In genomic region chr4:53118676-53119075, GRCh38 we compare ENCODE assay signal across 21 cellular contexts.
DNase-seq lines count a peak whose midpoint lies in the region; ATAC-seq, FAIRE-seq and TF ChIP-seq lines count a peak whose summit lies in the region.
"Had no signal": no experiment of that assay in that cellular context is flagged by ENCODE, and none has a peak within 500 bp of the region (broad histone marks: within the 10 kb centered on the region; RNA-seq: fewer than 3 reads in every experiment).

No MANE protein-coding gene starts in this region.

- in situ Hi-C loops in HepG2 (cut with HindIII; ENCODE audit: extremely low pct_ligation_motif_present, low pct_unique_long_range_greater_than_20kb): no loop called here

- no peaks in the 10 kb centered on the region for H3K9me3 ChIP-seq in HepG2 (ENCODE audit: low read length)
- H3K9me3 ChIP-seq: SJSA1 had no signal

- no peaks in the 10 kb centered on the region for H3K27me3 Mint-ChIP-seq in activated T-helper 1 cell treated with anti-CD3 and anti-CD28 coated beads, Interleukin-12 subunit alpha, Interleukin-12 subunit beta, Interleukin-2, Interleukin-4 antibody, amounts not matched to agents 30 ng/mL and 10 ng/mL and 1 ng/mL, durations not matched to agents 14 hours and 24 hours and 36 hours (ENCODE audit: insufficient read depth)
- no peaks in the 10 kb centered on the region for H3K27me3 Mint-ChIP-seq in nephron (ENCODE audit: low read depth)
- H3K27me3 Mint-ChIP-seq in stimulated activated naive B cell treated with anti-CD40 and anti-IgM and Interleukin-4, amounts not matched to agents 10 μg/mL and 1 μg/mL and 100 μg/mL, for 72 hours: no peaks in the 10 kb centered on the region
- H3K27me3 Mint-ChIP-seq: CD4-positive, CD25-positive, alpha-beta regulatory T cell had no signal

- no peak for ATAC-seq in stimulated activated naive B cell treated with anti-CD40 and anti-IgM and Interleukin-4, amounts not matched to agents 10 μg/mL and 1 μg/mL and 100 μg/mL, for 72 hours (replicated peaks)
- ATAC-seq in HepG2 (no peak), HG03378 (IDR thresholded peaks at IDR 0.05; ENCODE audit: unreplicated experiment) (no peak)
- ATAC-seq: K562 had no signal

- no peak for FAIRE-seq in HepG2 (lab: Jason Lieb, UNC)
- FAIRE-seq: GM18507, H54, K562 had no signal

- peaks cover 15% of the 10 kb centered on the region for H3K4me1 Mint-ChIP-seq in activated T-helper 1 cell treated with anti-CD3 and anti-CD28 coated beads, Interleukin-12 subunit alpha, Interleukin-12 subunit beta, Interleukin-2, Interleukin-4 antibody, amounts not matched to agents 30 ng/mL and 10 ng/mL and 1 ng/mL, durations not matched to agents 14 hours and 24 hours and 36 hours (ENCODE audit: low read depth)
- H3K4me1 Mint-ChIP-seq in nephron: peaks cover 19% of the 10 kb centered on the region
- peaks cover 2 to 10% of the 10 kb centered on the region in 2 donors for H3K4me1 Mint-ChIP-seq in stimulated activated naive B cell treated with anti-CD40 and anti-IgM and Interleukin-4, amounts not matched to agents 10 μg/mL and 1 μg/mL and 100 μg/mL, for 72 hours

- H3K27me3 ChIP-seq in HepG2 (ENCODE audit: control insufficient read depth in 1 of 2, insufficient read depth in 2 of 2, low read length in 2 of 2): no peaks in the 10 kb centered on the region
- H3K27me3 ChIP-seq: SJSA1 had no signal

- peak overlapping the region; percentile 48 for H3K27ac Mint-ChIP-seq in activated T-helper 1 cell treated with anti-CD3 and anti-CD28 coated beads, Interleukin-12 subunit alpha, Interleukin-12 subunit beta, Interleukin-2, Interleukin-4 antibody, amounts not matched to agents 30 ng/mL and 10 ng/mL and 1 ng/mL, durations not matched to agents 14 hours and 24 hours and 36 hours
- H3K27ac Mint-ChIP-seq in nephron: peak overlapping the region; percentile 21 to 74 (median 56)
- H3K27ac Mint-ChIP-seq in stimulated activated naive B cell treated with anti-CD40 and anti-IgM and Interleukin-4, amounts not matched to agents 10 μg/mL and 1 μg/mL and 100 μg/mL, for 72 hours: peak overlapping the region; percentile 65
- H3K27ac Mint-ChIP-seq: CD4-positive, CD25-positive, alpha-beta regulatory T cell had no signal

- WGBS in HepG2 (ENCODE audit: low lambda C conversion rate): 82% methylated on average over 3 of the region's 3 CpGs

- H3K4me1 ChIP-seq in HepG2 (ENCODE audit: insufficient read depth, low read length): peaks cover 44% of the 10 kb centered on the region

- no peak overlapping the region for H3K9ac ChIP-seq in HepG2 (ENCODE audit: insufficient read depth, low read depth, low read length)

- no peaks in the 10 kb centered on the region for H3K79me2 ChIP-seq in HepG2 (ENCODE audit: insufficient read depth, low read length)

- no peak for TF ChIP-seq EP300 in HepG2 (IDR thresholded peaks at IDR 0.05; ENCODE audit: low read depth in 2 of 2, low read length in 2 of 2)
- TF ChIP-seq EP300 in HepG2 (CRISPR knock-in tag; IDR thresholded peaks at IDR 0.05; ENCODE audit: borderline replicate concordance): no peak

- H3K36me3 ChIP-seq in HepG2 (replicated peaks in 1 of 2; ENCODE audit: control insufficient read depth in 1 of 2, insufficient read depth in 2 of 2, low read length in 2 of 2): no peaks in the 10 kb centered on the region; a peak in 1 of 5 replicates
- H3K36me3 ChIP-seq: SJSA1 had no signal

- no peak overlapping the region for H3K4me3 Mint-ChIP-seq in activated T-helper 1 cell treated with anti-CD3 and anti-CD28 coated beads, Interleukin-12 subunit alpha, Interleukin-12 subunit beta, Interleukin-2, Interleukin-4 antibody, amounts not matched to agents 30 ng/mL and 10 ng/mL and 1 ng/mL, durations not matched to agents 14 hours and 24 hours and 36 hours
- H3K4me3 Mint-ChIP-seq in nephron: no peak overlapping the region
- H3K4me3 Mint-ChIP-seq in stimulated activated naive B cell treated with anti-CD40 and anti-IgM and Interleukin-4, amounts not matched to agents 10 μg/mL and 1 μg/mL and 100 μg/mL, for 72 hours: no peak overlapping the region
- H3K4me3 Mint-ChIP-seq: CD4-positive, CD25-positive, alpha-beta regulatory T cell had no signal

- no peak overlapping the region for H3K4me3 ChIP-seq in HepG2 (replicated peaks in 1 of 3; ENCODE audit: insufficient read depth in 1 of 3, low read depth in 2 of 3, low read length in 3 of 3)
- H3K4me3 ChIP-seq: K562, SJSA1 had no signal

- CTCF ChIA-PET in HepG2 (lab: Yijun Ruan, JAX; ENCODE audit: low intra/inter-chr PET ratio, low total read pairs): no interaction called here

- intact Hi-C loops in activated T-helper 1 cell treated with anti-CD3 and anti-CD28 coated beads, Interleukin-12 subunit alpha, Interleukin-12 subunit beta, Interleukin-2, Interleukin-4 antibody, amounts not matched to agents 30 ng/mL and 10 ng/mL and 1 ng/mL, durations not matched to agents 14 hours and 24 hours and 36 hours (cut with micrococcal nuclease): no loop called here
- intact Hi-C loops in HepG2 (cut with micrococcal nuclease; ENCODE audit: unreplicated experiment): no loop called here

- peaks cover 4% of the 10 kb centered on the region for H3K36me3 Mint-ChIP-seq in activated T-helper 1 cell treated with anti-CD3 and anti-CD28 coated beads, Interleukin-12 subunit alpha, Interleukin-12 subunit beta, Interleukin-2, Interleukin-4 antibody, amounts not matched to agents 30 ng/mL and 10 ng/mL and 1 ng/mL, durations not matched to agents 14 hours and 24 hours and 36 hours (ENCODE audit: low read depth)
- no peaks in the 10 kb centered on the region for H3K36me3 Mint-ChIP-seq in nephron (ENCODE audit: low read depth)
- peaks cover 14 to 21% of the 10 kb centered on the region in 2 donors for H3K36me3 Mint-ChIP-seq in stimulated activated naive B cell treated with anti-CD40 and anti-IgM and Interleukin-4, amounts not matched to agents 10 μg/mL and 1 μg/mL and 100 μg/mL, for 72 hours

- no TSS peak for BruUV-seq in HepG2 (replicated peaks; lab: Mats Ljungman, UMichigan)

- H3K4me2 ChIP-seq in HepG2 (ENCODE audit: low read depth, low read length): no peak overlapping the region

- no peak for TF ChIP-seq RAD21 in HepG2 (CRISPR knock-in tag; IDR thresholded peaks at IDR 0.05)

- DNase-seq in COLO829 (ENCODE audit: low spot score): peak; percentile 70
- DNase-seq in activated T-helper 1 cell treated with anti-CD3 and anti-CD28 coated beads, Interleukin-12 subunit alpha, Interleukin-12 subunit beta, Interleukin-2, Interleukin-4 antibody, amounts not matched to agents 30 ng/mL and 10 ng/mL and 1 ng/mL, durations not matched to agents 14 hours and 24 hours and 36 hours (ENCODE audit: low spot score): no peak
- no peak for DNase-seq in stimulated activated naive B cell treated with anti-CD40 and anti-IgM and Interleukin-4, amounts not matched to agents 10 μg/mL and 1 μg/mL and 100 μg/mL, for 72 hours
- DNase-seq in stimulated activated CD4-positive, alpha-beta T cell treated with anti-CD3 and anti-CD28 coated beads, Interleukin-2, amount 100 ng/mL, for 24 hours: no peak
- no peak for DNase-seq in HepG2 (ENCODE audit: low spot score)
- DNase-seq: 8988T; CD4-positive, CD25-positive, alpha-beta regulatory T cell; DMS53; Kasumi-1; NCI-H1105; NCI-H146; NCI-H2029; NCI-H69; Right ventricle myocardium superior; RPMI8226 had no signal

- peaks cover 5% of the 10 kb centered on the region for H3K9me3 Mint-ChIP-seq in activated T-helper 1 cell treated with anti-CD3 and anti-CD28 coated beads, Interleukin-12 subunit alpha, Interleukin-12 subunit beta, Interleukin-2, Interleukin-4 antibody, amounts not matched to agents 30 ng/mL and 10 ng/mL and 1 ng/mL, durations not matched to agents 14 hours and 24 hours and 36 hours
- peaks cover 4% of the 10 kb centered on the region for H3K9me3 Mint-ChIP-seq in nephron
- peaks cover 0 to 3% of the 10 kb centered on the region in 2 donors for H3K9me3 Mint-ChIP-seq in stimulated activated naive B cell treated with anti-CD40 and anti-IgM and Interleukin-4, amounts not matched to agents 10 μg/mL and 1 μg/mL and 100 μg/mL, for 72 hours

- H2AFZ ChIP-seq in HepG2 (ENCODE audit: low read length): no peak overlapping the region

- no peak for TF ChIP-seq CTCF in nephron (IDR thresholded peaks at IDR 0.05; ENCODE audit: unreplicated experiment in 3 of 3)
- TF ChIP-seq CTCF in HepG2 (CRISPR knock-in tag; IDR thresholded peaks at IDR 0.05): no peak

- no peaks in the 10 kb centered on the region for H4K20me1 ChIP-seq in HepG2 (ENCODE audit: insufficient read depth, low read length)

- H3K27ac ChIP-seq in HepG2 (ENCODE audit: extremely low read length, insufficient read depth, low read length): no peak overlapping the region

- no peak for TF ChIP-seq POLR2A in HepG2 (IDR thresholded peaks at IDR 0.05; ENCODE audit: insufficient read depth in 1 of 2, low read depth in 2 of 2, low read length in 2 of 2)

- POLR2A ChIA-PET in HepG2 (lab: Yijun Ruan, JAX): no interaction called here

TF ChIP-seq in HepG2, 621 proteins besides CTCF, POLR2A, EP300 and RAD21:
- TF ChIP-seq ATF1 (CRISPR knock-in tag; IDR thresholded peaks at IDR 0.05): no peak
- TF ChIP-seq, protein P1, sequence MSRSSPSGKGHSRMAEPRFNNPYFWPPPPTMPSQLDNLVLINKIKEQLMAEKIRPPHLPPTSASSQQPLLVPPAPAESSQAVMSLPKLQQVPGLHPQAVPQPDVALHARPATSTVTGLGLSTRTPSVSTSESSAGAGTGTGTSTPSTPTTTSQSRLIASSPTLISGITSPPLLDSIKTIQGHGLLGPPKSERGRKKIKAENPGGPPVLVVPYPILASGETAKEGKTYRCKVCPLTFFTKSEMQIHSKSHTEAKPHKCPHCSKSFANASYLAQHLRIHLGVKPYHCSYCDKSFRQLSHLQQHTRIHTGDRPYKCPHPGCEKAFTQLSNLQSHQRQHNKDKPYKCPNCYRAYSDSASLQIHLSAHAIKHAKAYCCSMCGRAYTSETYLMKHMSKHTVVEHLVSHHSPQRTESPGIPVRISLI (CRISPR knock-in tag; IDR thresholded peaks at IDR 0.05; ENCODE audit: borderline replicate concordance): no peak
- no peak for TF ChIP-seq SOX6 (IDR thresholded peaks at IDR 0.05)
- TF ChIP-seq SOX6 (CRISPR knock-in tag; IDR thresholded peaks at IDR 0.05): no peak
- TF ChIP-seq ARNT (IDR thresholded peaks at IDR 0.05): no peak
